In genomic region chr19:46856062-46857022, GRCh38 we compare ENCODE assay signal across 1 cellular context.
TF ChIP-seq lines count a peak whose summit lies in the region.

No MANE protein-coding gene starts in this region.

TF ChIP-seq in HEK293, 187 proteins besides CTCF, POLR2A, EP300 and RAD21 (continued from another document):
- TF ChIP-seq ZEB2 (tag by site-specific recombination; IDR thresholded peaks at IDR 0.05), result 0 out of 2 replicates have a peak, but pooled peaks have one; percentile 35
- no peak for TF ChIP-seq AEBP2 (tag by site-specific recombination; IDR thresholded peaks at IDR 0.05; ENCODE audit: borderline replicate concordance)
- peak; percentile 99 for TF ChIP-seq KLF10 (tag by site-specific recombination; IDR thresholded peaks at IDR 0.05)
- TF ChIP-seq ZNF629 (tag by site-specific recombination; IDR thresholded peaks at IDR 0.05), result peak; percentile 15; the same call in 1 of the 2 replicates
- 0 out of 2 replicates have a peak, but pooled peaks have one; percentile 31 for TF ChIP-seq ZNF2 (tag by site-specific recombination; IDR thresholded peaks at IDR 0.05)
- peak; percentile 75; the same call in 1 of the 2 replicates for TF ChIP-seq ZNF660 (tag by site-specific recombination; IDR thresholded peaks at IDR 0.05)
- no peak for TF ChIP-seq GLI4 (tag by site-specific recombination; IDR thresholded peaks at IDR 0.05)
- 0 out of 2 replicates have a peak, but pooled peaks have one; percentile 36 for TF ChIP-seq SP7 (tag by site-specific recombination; IDR thresholded peaks at IDR 0.05)
- 0 out of 2 replicates have a peak, but pooled peaks have one; percentile 71 for TF ChIP-seq ZSCAN30 (tag by site-specific recombination; IDR thresholded peaks at IDR 0.05)
